In the genomic region with DNA sequence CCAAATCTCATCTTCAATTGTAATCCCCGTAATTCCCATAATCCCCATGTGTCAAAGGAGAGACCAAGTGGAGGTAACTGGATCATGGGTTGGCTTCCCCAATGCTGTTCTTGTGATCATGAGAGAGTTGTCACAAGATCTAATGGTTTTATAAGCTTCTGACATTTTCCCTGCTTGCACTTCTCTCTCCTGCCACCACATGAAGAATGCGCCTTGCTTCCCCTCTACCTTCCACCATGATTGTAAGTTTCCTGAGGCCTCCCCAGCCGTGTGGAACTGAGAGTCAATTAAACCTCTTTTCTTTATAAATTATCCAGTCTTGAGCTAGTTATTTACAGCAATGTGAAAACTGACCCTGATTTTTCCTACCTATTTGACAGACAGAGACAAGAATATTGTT, we compare ENCODE assay signal across 21 cellular contexts.
"Had no signal": no experiment of that assay in that cellular context is flagged by ENCODE, and none has a peak within 500 bp of the region (broad histone marks: within the 10 kb centered on the region; RNA-seq: fewer than 3 reads in every experiment).

No MANE protein-coding gene starts in this region.

- H3K9me3 Mint-ChIP-seq: activated B cell treated with CpG ODN at 0.5 μM for 24 hours had no signal

- H3K9ac ChIP-seq: neural progenitor cell had no signal

- H3K9me3 ChIP-seq: prostate gland, spleen, thyroid gland, upper lobe of right lung had no signal

- H3K36me3 ChIP-seq: neural progenitor cell, prostate gland, spleen, thyroid gland, upper lobe of right lung had no signal

- DNase-seq: activated B cell treated with CpG ODN at 0.5 μM for 24 hours; activated CD4-positive, alpha-beta T cell treated with anti-CD3 and anti-CD28 coated beads for 36 hours; activated CD4-positive, alpha-beta T cell treated with anti-CD3 and anti-CD28 coated beads, Interleukin-2, amount 50 U/mL, for 4 hours; activated effector memory CD4-positive, alpha-beta T cell treated with anti-CD3 and anti-CD28 coated beads, Interleukin-2, amount 50 U/mL, for 16 hours; activated naive CD4-positive, alpha-beta T cell treated with anti-CD3 and anti-CD28 coated beads, Interleukin-2, amount 10 ng/mL, durations not matched to agents 7 days and 5 days; activated T-cell treated with anti-CD3 and anti-CD28 coated beads, Interleukin-2, amount 50 U/mL, for 72 hours; amygdala; cerebellar nuclear complex; cortex of kidney; left colon; naive thymus-derived CD4-positive, alpha-beta T cell; spleen; stimulated activated CD4-positive, alpha-beta T cell treated with anti-CD3 and anti-CD28 coated beads, Interleukin-4, amount 100 ng/mL, for 24 hours; stimulated activated naive CD8-positive, alpha-beta T cell treated with anti-CD3 and anti-CD28 coated beads, Interleukin-15, Interleukin-2, amounts not matched to agents 100 U/mL and 50 U/mL, for 24 hours; T1000; thyroid gland; upper lobe of right lung had no signal

- H3K27me3 ChIP-seq: neural progenitor cell, spleen, thyroid gland, upper lobe of right lung had no signal

- H3K27ac Mint-ChIP-seq: activated B cell treated with CpG ODN at 0.5 μM for 24 hours; activated CD4-positive, alpha-beta T cell treated with anti-CD3 and anti-CD28 coated beads for 36 hours; activated naive CD4-positive, alpha-beta T cell treated with anti-CD3 and anti-CD28 coated beads, Interleukin-2, amount 10 ng/mL, durations not matched to agents 7 days and 5 days; activated T-cell treated with anti-CD3 and anti-CD28 coated beads, Interleukin-2, amount 50 U/mL, for 72 hours; memory B cell; naive thymus-derived CD4-positive, alpha-beta T cell had no signal

- H2AFZ ChIP-seq: neural progenitor cell had no signal

- H3K4me1 ChIP-seq: neural progenitor cell, prostate gland, spleen, thyroid gland, upper lobe of right lung had no signal

- H3K36me3 Mint-ChIP-seq: activated naive CD4-positive, alpha-beta T cell treated with anti-CD3 and anti-CD28 coated beads, Interleukin-2, amount 10 ng/mL, durations not matched to agents 7 days and 5 days; memory B cell; naive thymus-derived CD4-positive, alpha-beta T cell; neural progenitor cell had no signal

- H3K4me3 ChIP-seq: neural progenitor cell, prostate gland, spleen, thyroid gland, upper lobe of right lung had no signal

- H3K27me3 Mint-ChIP-seq: activated CD4-positive, alpha-beta T cell treated with anti-CD3 and anti-CD28 coated beads for 36 hours had no signal

- ATAC-seq: activated CD4-positive, alpha-beta T cell treated with anti-CD3 and anti-CD28 coated beads for 36 hours; activated T-cell treated with anti-CD3 and anti-CD28 coated beads, Interleukin-2, amount 50 U/mL, for 72 hours; left colon; naive thymus-derived CD4-positive, alpha-beta T cell; stimulated activated naive CD8-positive, alpha-beta T cell treated with anti-CD3 and anti-CD28 coated beads, Interleukin-15, Interleukin-2, amounts not matched to agents 100 U/mL and 50 U/mL, for 24 hours; upper lobe of right lung had no signal

- H3K4me3 Mint-ChIP-seq: activated B cell treated with CpG ODN at 0.5 μM for 24 hours; activated CD4-positive, alpha-beta T cell treated with anti-CD3 and anti-CD28 coated beads for 36 hours; activated naive CD4-positive, alpha-beta T cell treated with anti-CD3 and anti-CD28 coated beads, Interleukin-2, amount 10 ng/mL, durations not matched to agents 7 days and 5 days; activated T-cell treated with anti-CD3 and anti-CD28 coated beads, Interleukin-2, amount 50 U/mL, for 72 hours; memory B cell; naive thymus-derived CD4-positive, alpha-beta T cell; neural progenitor cell had no signal

- H3K4me2 ChIP-seq: neural progenitor cell had no signal

- H3K27ac ChIP-seq: epithelial cell of prostate, neural progenitor cell, prostate gland, spleen, thyroid gland, upper lobe of right lung had no signal

- H3K4me1 Mint-ChIP-seq: activated B cell treated with CpG ODN at 0.5 μM for 24 hours; activated CD4-positive, alpha-beta T cell treated with anti-CD3 and anti-CD28 coated beads for 36 hours; activated naive CD4-positive, alpha-beta T cell treated with anti-CD3 and anti-CD28 coated beads, Interleukin-2, amount 10 ng/mL, durations not matched to agents 7 days and 5 days; memory B cell; naive thymus-derived CD4-positive, alpha-beta T cell; neural progenitor cell had no signal
